Comparison of ENCODE assay signal across 10 cellular contexts in genomic region chr1:36359911-36360310, GRCh38. TPM values are rescaled to one million over a fixed set of nuclear protein-coding genes. Genes with fewer than 3 reads are reported as not detected.
DNase-seq lines count a peak whose midpoint lies in the region; ATAC-seq, FAIRE-seq and TF ChIP-seq lines count a peak whose summit lies in the region.
"Had no signal": no experiment of that assay in that cellular context is flagged by ENCODE, and none has a peak within 500 bp of the region (broad histone marks: within the 10 kb centered on the region; RNA-seq: fewer than 3 reads in every experiment).

No MANE protein-coding gene starts in this region.

- TF ChIP-seq CTCF in HCT116 (IDR thresholded peaks at IDR 0.05 in 2 of 3, conservative IDR thresholded peaks at IDR 0.05 in 1 of 3; ENCODE audit: borderline replicate concordance in 1 of 3, insufficient read depth in 1 of 3, low read depth in 2 of 3, low read length in 2 of 3), result no peak
- TF ChIP-seq CTCF in activated B cell treated with CpG ODN at 0.5 μM for 24 hours (IDR thresholded peaks at IDR 0.05), result no peak
- no peak for TF ChIP-seq CTCF in smooth muscle cell (IDR thresholded peaks at IDR 0.05; ENCODE audit: borderline replicate concordance, insufficient read depth, poor library complexity, severe bottlenecking)

- H3K4me3 Mint-ChIP-seq in activated B cell treated with CpG ODN at 0.5 μM for 24 hours, result peak overlapping the region; percentile 63

- peaks cover 20% of the 10 kb centered on the region for H3K4me1 Mint-ChIP-seq in activated B cell treated with CpG ODN at 0.5 μM for 24 hours

- H3K27me3 Mint-ChIP-seq in activated B cell treated with CpG ODN at 0.5 μM for 24 hours, result no peaks in the 10 kb centered on the region
- H3K27me3 Mint-ChIP-seq: IgD-negative memory B cell had no signal

- H3K27ac ChIP-seq in HCT116 (ENCODE audit: low read depth, low read length) (no peak overlapping the region), smooth muscle cell (ENCODE audit: low read depth) (peak overlapping the region; percentile 31)

- H3K27me3 ChIP-seq in HCT116 (ENCODE audit: insufficient read depth, low read length), result no peaks in the 10 kb centered on the region
- no peaks in the 10 kb centered on the region for H3K27me3 ChIP-seq in smooth muscle cell (ENCODE audit: low read depth)

- DNase-seq in HCT116 (ENCODE audit: low read depth, low spot score) (no peak), activated B cell treated with CpG ODN at 0.5 μM for 24 hours (no peak), smooth muscle cell (lab: John Stamatoyannopoulos, UW; ENCODE audit: unreplicated experiment) (no peak), frontal cortex (ENCODE audit: low spot score in 2 of 2) (no peak), cortex of kidney (lab: John Stamatoyannopoulos, UW) (no peak), mesenteric fat pad (ENCODE audit: low spot score) (no peak)
- DNase-seq in effector CD4-positive, alpha-beta T cell, result peak; percentile 30
- DNase-seq: posterior cingulate gyrus had no signal

- FAIRE-seq in frontal cortex (lab: Jason Lieb, UNC), result no peak

- H3K36me3 ChIP-seq in HCT116 (ENCODE audit: control insufficient read depth in 1 of 2, insufficient read depth in 2 of 2, low read length in 2 of 2) (peaks cover 13 to 15% of the 10 kb centered on the region in 2 experiments; a peak in 3 of 4 replicates), smooth muscle cell (ENCODE audit: low read depth) (peaks cover 4% of the 10 kb centered on the region)

- H3K4me2 ChIP-seq in HCT116 (ENCODE audit: low read length), result no peak overlapping the region
- H3K4me2 ChIP-seq in smooth muscle cell, result no peak overlapping the region

- 89% methylated on average over 6 of the region's 6 CpGs for WGBS in smooth muscle cell (ENCODE audit: low lambda C conversion rate)

- H3K9ac ChIP-seq in HCT116 (ENCODE audit: low read length) (no peak overlapping the region), smooth muscle cell (ENCODE audit: low read depth) (no peak overlapping the region)

- RAD21 ChIA-PET in HCT116 (lab: Charles Lee; ENCODE audit: low non-redundant PET in 1 of 2, low total read pairs in 2 of 2, uncharacterized antibody in 2 of 2, unreplicated experiment in 2 of 2), result no interaction called here

- H3K9me2 ChIP-seq in HCT116 (ENCODE audit: insufficient read depth), result no peaks in the 10 kb centered on the region

- peaks cover 0 to 4% of the 10 kb centered on the region in 2 experiments; a peak in 1 of 4 replicates for H3K4me1 ChIP-seq in HCT116 (ENCODE audit: control insufficient read depth in 1 of 2, insufficient read depth in 2 of 2, low read length in 2 of 2)
- no peaks in the 10 kb centered on the region for H3K4me1 ChIP-seq in smooth muscle cell (ENCODE audit: low read depth)

- ATAC-seq in HCT116, result no peak
- peak; percentile 68 for ATAC-seq in activated B cell treated with CpG ODN at 0.5 μM for 24 hours (ENCODE audit: low read depth)
- ATAC-seq: SK-N-SH treated with all-trans-retinoic acid at 6 μM for 48 hours had no signal

- TSS peak; percentile 9 for BruUV-seq in HCT116 (replicated peaks; lab: Mats Ljungman, UMichigan)

- POLR2A ChIA-PET in HCT116 (lab: Charles Lee), result no interaction called here
- POLR2A ChIA-PET in activated B cell treated with CpG ODN at 0.5 μM for 24 hours (lab: Charles Lee), result interaction anchor here (0.6 to 2.2 kb wide), 5 partner anchors 9 to 212 kb away, joined by 4 to 9 read pairs (median 4); partner anchors contain the start of genes LSM10 and STK40

- intact Hi-C loops in HCT116 (cut with micrococcal nuclease), result no loop called here
- intact Hi-C loops in activated B cell treated with CpG ODN at 0.5 μM for 24 hours (cut with micrococcal nuclease), result no loop called here

- H2AFZ ChIP-seq in HCT116 (ENCODE audit: low read depth, low read length, poor library complexity, severe bottlenecking) (no peak overlapping the region), smooth muscle cell (ENCODE audit: low read depth) (no peak overlapping the region)

- no peak for TF ChIP-seq RAD21 in HCT116 (IDR thresholded peaks at IDR 0.05; ENCODE audit: low read depth)

- H3K79me2 ChIP-seq in HCT116 (ENCODE audit: insufficient read depth, low read length) (no peaks in the 10 kb centered on the region), smooth muscle cell (ENCODE audit: low read depth) (peaks cover 60% of the 10 kb centered on the region)

- no peaks in the 10 kb centered on the region for H3F3A ChIP-seq in smooth muscle cell (ENCODE audit: low read depth)

- CTCF ChIA-PET in HCT116 (lab: Charles Lee) (no interaction called here), activated B cell treated with CpG ODN at 0.5 μM for 24 hours (lab: Charles Lee) (interaction anchor here (0.7 to 2.3 kb wide), 3 partner anchors 8 to 210 kb away, joined by 3 to 11 read pairs (median 5); partner anchors contain the start of gene TRAPPC3)

- H4K20me1 ChIP-seq in HCT116 (ENCODE audit: insufficient read depth) (no peaks in the 10 kb centered on the region), smooth muscle cell (ENCODE audit: low read depth) (peaks cover 9% of the 10 kb centered on the region)

- peak overlapping the region; percentile 90 for H3K27ac Mint-ChIP-seq in activated B cell treated with CpG ODN at 0.5 μM for 24 hours

- no peak overlapping the region for H3K4me3 ChIP-seq in HCT116 (replicated peaks in 1 of 2; ENCODE audit: low read depth in 1 of 2, low read length in 2 of 2)
- no peak overlapping the region for H3K4me3 ChIP-seq in smooth muscle cell

- no peaks in the 10 kb centered on the region for H3K9me3 Mint-ChIP-seq in activated B cell treated with CpG ODN at 0.5 μM for 24 hours
- H3K9me3 Mint-ChIP-seq: IgD-negative memory B cell had no signal

- H3K9me3 ChIP-seq in HCT116 (ENCODE audit: control insufficient read depth in 1 of 2, insufficient read depth in 1 of 2, low read depth in 1 of 2, low read length in 2 of 2) (no peaks in the 10 kb centered on the region), smooth muscle cell (replicated peaks; ENCODE audit: low read depth) (no peaks in the 10 kb centered on the region)

- no peak for TF ChIP-seq POLR2A in HCT116 (IDR thresholded peaks at IDR 0.05; ENCODE audit: borderline replicate concordance, extremely low read depth, insufficient read depth, insufficient read length)

- H3K36me3 Mint-ChIP-seq in activated B cell treated with CpG ODN at 0.5 μM for 24 hours (ENCODE audit: low read depth), result peaks cover 78% of the 10 kb centered on the region

TF ChIP-seq in HCT116, 20 proteins besides CTCF, POLR2A, EP300 and RAD21:
- no peak for TF ChIP-seq ZNF274 (IDR thresholded peaks at IDR 0.05; ENCODE audit: low read depth, low read length)
- TF ChIP-seq EZH2phosphoT487 (IDR thresholded peaks at IDR 0.05; ENCODE audit: borderline replicate concordance), result no peak
- no peak for TF ChIP-seq ATF3 (IDR thresholded peaks at IDR 0.05)
- no peak for TF ChIP-seq TCF7L2 (IDR thresholded peaks at IDR 0.05; ENCODE audit: borderline replicate concordance, extremely low read depth, insufficient read depth, insufficient read length)
- TF ChIP-seq CBX3 (IDR thresholded peaks at IDR 0.05; ENCODE audit: low read depth), result no peak

RNA-seq across cellular contexts. Expression of gene STK40, which starts 25.8 kb away (rescaled TPM):
- 33.9 TPM for total RNA-seq in HCT116 (2021; ENCODE audit: unreplicated experiment)
- 32.4 and 34.9 TPM in 2 replicates for polyA plus RNA-seq in HCT116 (2012)
- 62.7 and 63.7 TPM in 2 replicates for total RNA-seq in activated B cell treated with CpG ODN at 0.5 μM for 24 hours
- total RNA-seq in smooth muscle cell, result 7.2 and 8.4 TPM in 2 replicates
- 18.8 and 28.3 TPM in 2 replicates for polyA plus RNA-seq in smooth muscle cell
- total RNA-seq in frontal cortex, result 10.6 TPM
- total RNA-seq in mesenteric fat pad, result 84.0 TPM

RNA-seq across cellular contexts. Expression of gene EVA1B, which starts 36.5 kb away (rescaled TPM):
- total RNA-seq in HCT116 (2021; ENCODE audit: unreplicated experiment) (25.1 TPM), activated B cell treated with CpG ODN at 0.5 μM for 24 hours (1.2 and 1.3 TPM in 2 replicates), smooth muscle cell (49.8 and 88.7 TPM in 2 replicates), frontal cortex (3.7 TPM), mesenteric fat pad (34.5 TPM)
- polyA plus RNA-seq in HCT116 (2012), result 31.1 and 33.3 TPM in 2 replicates
- 164 and 182 TPM in 2 replicates for polyA plus RNA-seq in smooth muscle cell
- polyA plus RNA-seq: IgD-negative memory B cell had no signal

RNA-seq across cellular contexts. Expression of gene LSM10, which starts 37.8 kb away (rescaled TPM):
- total RNA-seq in HCT116 (2021; ENCODE audit: unreplicated experiment), result 49.5 TPM
- polyA plus RNA-seq in HCT116 (2012), result 62.3 and 62.4 TPM in 2 replicates
- 59.8 and 62.7 TPM in 2 replicates for total RNA-seq in activated B cell treated with CpG ODN at 0.5 μM for 24 hours
- total RNA-seq in smooth muscle cell, result 6.9 and 12.2 TPM in 2 replicates
- polyA plus RNA-seq in smooth muscle cell, result 59.4 and 72.9 TPM in 2 replicates
- 3.3 TPM for total RNA-seq in frontal cortex
- 50.1 TPM for total RNA-seq in mesenteric fat pad

RNA-seq across cellular contexts. Expression of gene SH3D21, which starts 53.7 kb away (rescaled TPM):
- 9.3 TPM for total RNA-seq in HCT116 (2021; ENCODE audit: unreplicated experiment)
- 5.4 and 6.9 TPM in 2 replicates for polyA plus RNA-seq in HCT116 (2012)
- total RNA-seq in activated B cell treated with CpG ODN at 0.5 μM for 24 hours, result 9.9 and 11.5 TPM in 2 replicates
- total RNA-seq in smooth muscle cell, result 12.0 and 16.4 TPM in 2 replicates
- polyA plus RNA-seq in smooth muscle cell, result 6.9 and 8.2 TPM in 2 replicates
- 0.82 TPM for total RNA-seq in frontal cortex
- total RNA-seq in mesenteric fat pad, result 2.6 TPM
